Comparison of ENCODE assay signal across 1 cellular context in the genomic region with DNA sequence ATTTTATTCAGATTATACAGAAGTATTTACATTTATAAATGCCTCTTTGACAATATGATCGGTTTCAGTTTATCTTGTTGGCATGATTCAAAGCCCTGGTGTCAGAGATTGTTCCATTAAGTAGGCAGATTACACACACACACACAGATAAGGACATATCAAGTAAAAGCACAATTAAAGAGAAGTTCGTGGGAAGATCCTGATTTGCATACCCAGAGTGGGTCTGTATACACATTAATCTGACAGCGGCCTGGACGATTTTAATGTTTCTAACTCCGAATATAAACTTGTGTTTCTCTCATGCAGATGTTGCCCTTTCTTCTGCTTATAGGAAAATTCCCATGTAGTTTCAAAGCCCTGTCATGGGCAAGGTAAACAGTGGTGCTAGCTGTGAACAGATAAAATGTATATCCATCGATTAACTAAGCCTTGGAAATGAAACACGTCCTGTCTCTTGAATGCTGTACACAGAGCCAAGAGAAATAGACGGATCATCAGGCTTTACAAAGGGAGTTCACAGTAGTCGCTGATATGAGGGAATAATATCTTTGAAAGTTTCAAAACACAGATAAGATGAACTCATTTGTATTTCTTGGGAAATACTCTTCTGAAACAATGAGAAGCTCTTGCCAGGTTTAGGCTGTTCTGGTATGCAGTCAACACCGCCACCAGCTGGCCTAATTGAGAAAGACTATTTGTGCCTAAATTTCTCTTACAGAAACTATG.
TF ChIP-seq lines count a peak whose summit lies in the region.

No MANE protein-coding gene starts in this region.

TF ChIP-seq in HEK293, 187 proteins besides CTCF, POLR2A, EP300 and RAD21 (continued from another document and continues in another):
- no peak for TF ChIP-seq PRDM4 (tag by site-specific recombination; IDR thresholded peaks at IDR 0.05)
- TF ChIP-seq ZBTB21 (tag by site-specific recombination; IDR thresholded peaks at IDR 0.05), result no peak
- no peak for TF ChIP-seq ZIC2 (tag by site-specific recombination; IDR thresholded peaks at IDR 0.05)
- TF ChIP-seq, protein P1, sequence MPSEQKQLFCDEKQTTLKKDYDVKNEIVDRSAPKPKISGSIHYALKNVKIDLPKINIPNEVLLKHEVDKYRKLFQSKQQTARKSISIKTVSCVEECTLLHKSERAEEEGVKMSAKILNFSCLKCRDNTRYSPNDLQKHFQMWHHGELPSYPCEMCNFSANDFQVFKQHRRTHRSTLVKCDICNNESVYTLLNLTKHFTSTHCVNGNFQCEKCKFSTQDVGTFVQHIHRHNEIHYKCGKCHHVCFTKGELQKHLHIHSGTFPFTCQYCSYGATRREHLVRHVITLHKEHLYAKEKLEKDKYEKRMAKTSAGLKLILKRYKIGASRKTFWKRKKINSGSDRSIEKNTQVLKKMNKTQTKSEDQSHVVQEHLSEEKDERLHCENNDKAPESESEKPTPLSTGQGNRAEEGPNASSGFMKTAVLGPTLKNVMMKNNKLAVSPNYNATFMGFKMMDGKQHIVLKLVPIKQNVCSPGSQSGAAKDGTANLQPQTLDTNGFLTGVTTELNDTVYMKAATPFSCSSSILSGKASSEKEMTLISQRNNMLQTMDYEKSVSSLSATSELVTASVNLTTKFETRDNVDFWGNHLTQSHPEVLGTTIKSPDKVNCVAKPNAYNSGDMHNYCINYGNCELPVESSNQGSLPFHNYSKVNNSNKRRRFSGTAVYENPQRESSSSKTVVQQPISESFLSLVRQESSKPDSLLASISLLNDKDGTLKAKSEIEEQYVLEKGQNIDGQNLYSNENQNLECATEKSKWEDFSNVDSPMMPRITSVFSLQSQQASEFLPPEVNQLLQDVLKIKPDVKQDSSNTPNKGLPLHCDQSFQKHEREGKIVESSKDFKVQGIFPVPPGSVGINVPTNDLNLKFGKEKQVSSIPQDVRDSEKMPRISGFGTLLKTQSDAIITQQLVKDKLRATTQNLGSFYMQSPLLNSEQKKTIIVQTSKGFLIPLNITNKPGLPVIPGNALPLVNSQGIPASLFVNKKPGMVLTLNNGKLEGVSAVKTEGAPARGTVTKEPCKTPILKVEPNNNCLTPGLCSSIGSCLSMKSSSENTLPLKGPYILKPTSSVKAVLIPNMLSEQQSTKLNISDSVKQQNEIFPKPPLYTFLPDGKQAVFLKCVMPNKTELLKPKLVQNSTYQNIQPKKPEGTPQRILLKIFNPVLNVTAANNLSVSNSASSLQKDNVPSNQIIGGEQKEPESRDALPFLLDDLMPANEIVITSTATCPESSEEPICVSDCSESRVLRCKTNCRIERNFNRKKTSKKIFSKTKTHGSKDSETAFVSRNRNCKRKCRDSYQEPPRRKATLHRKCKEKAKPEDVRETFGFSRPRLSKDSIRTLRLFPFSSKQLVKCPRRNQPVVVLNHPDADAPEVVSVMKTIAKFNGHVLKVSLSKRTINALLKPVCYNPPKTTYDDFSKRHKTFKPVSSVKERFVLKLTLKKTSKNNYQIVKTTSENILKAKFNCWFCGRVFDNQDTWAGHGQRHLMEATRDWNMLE (tag by site-specific recombination; conservative IDR thresholded peaks at IDR 0.05; ENCODE audit: low read depth), result no peak
- no peak for TF ChIP-seq ZNF398 (tag by site-specific recombination; IDR thresholded peaks at IDR 0.05)
- TF ChIP-seq ZNF513 (tag by site-specific recombination; IDR thresholded peaks at IDR 0.05), result no peak
- TF ChIP-seq MYNN (tag by site-specific recombination; IDR thresholded peaks at IDR 0.05; ENCODE audit: borderline replicate concordance), result no peak
- TF ChIP-seq ZSCAN5A (tag by site-specific recombination; IDR thresholded peaks at IDR 0.05), result no peak
- no peak for TF ChIP-seq ZNF521 (tag by site-specific recombination; IDR thresholded peaks at IDR 0.05)
- no peak for TF ChIP-seq ZNF560 (tag by site-specific recombination; IDR thresholded peaks at IDR 0.05; ENCODE audit: borderline replicate concordance)
- no peak for TF ChIP-seq ZNF791 (tag by site-specific recombination; IDR thresholded peaks at IDR 0.05)
- 0 out of 2 replicates have a peak, but pooled peaks have one; percentile 30 for TF ChIP-seq ZNF561 (tag by site-specific recombination; IDR thresholded peaks at IDR 0.05; ENCODE audit: borderline replicate concordance)
- TF ChIP-seq ZNF624 (tag by site-specific recombination; IDR thresholded peaks at IDR 0.05), result no peak
- TF ChIP-seq ZSCAN16 (tag by site-specific recombination; IDR thresholded peaks at IDR 0.05), result no peak
- TF ChIP-seq ZEB2 (tag by site-specific recombination; IDR thresholded peaks at IDR 0.05), result peak; percentile 69
- TF ChIP-seq, protein P2, sequence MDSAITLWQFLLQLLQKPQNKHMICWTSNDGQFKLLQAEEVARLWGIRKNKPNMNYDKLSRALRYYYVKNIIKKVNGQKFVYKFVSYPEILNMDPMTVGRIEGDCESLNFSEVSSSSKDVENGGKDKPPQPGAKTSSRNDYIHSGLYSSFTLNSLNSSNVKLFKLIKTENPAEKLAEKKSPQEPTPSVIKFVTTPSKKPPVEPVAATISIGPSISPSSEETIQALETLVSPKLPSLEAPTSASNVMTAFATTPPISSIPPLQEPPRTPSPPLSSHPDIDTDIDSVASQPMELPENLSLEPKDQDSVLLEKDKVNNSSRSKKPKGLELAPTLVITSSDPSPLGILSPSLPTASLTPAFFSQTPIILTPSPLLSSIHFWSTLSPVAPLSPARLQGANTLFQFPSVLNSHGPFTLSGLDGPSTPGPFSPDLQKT (IDR thresholded peaks at IDR 0.05; ENCODE audit: borderline replicate concordance, low read depth, low read length), result no peak
- peak; percentile 70; the same call in 1 of the 2 replicates for TF ChIP-seq ZXDB (tag by site-specific recombination; IDR thresholded peaks at IDR 0.05)
- no peak for TF ChIP-seq BCL11A (tag by site-specific recombination; IDR thresholded peaks at IDR 0.05; ENCODE audit: low read depth)
- no peak for TF ChIP-seq ZNF16 (tag by site-specific recombination; IDR thresholded peaks at IDR 0.05; ENCODE audit: low read depth)
- TF ChIP-seq GLIS1 (tag by site-specific recombination; IDR thresholded peaks at IDR 0.05), result no peak
- TF ChIP-seq, protein P3, sequence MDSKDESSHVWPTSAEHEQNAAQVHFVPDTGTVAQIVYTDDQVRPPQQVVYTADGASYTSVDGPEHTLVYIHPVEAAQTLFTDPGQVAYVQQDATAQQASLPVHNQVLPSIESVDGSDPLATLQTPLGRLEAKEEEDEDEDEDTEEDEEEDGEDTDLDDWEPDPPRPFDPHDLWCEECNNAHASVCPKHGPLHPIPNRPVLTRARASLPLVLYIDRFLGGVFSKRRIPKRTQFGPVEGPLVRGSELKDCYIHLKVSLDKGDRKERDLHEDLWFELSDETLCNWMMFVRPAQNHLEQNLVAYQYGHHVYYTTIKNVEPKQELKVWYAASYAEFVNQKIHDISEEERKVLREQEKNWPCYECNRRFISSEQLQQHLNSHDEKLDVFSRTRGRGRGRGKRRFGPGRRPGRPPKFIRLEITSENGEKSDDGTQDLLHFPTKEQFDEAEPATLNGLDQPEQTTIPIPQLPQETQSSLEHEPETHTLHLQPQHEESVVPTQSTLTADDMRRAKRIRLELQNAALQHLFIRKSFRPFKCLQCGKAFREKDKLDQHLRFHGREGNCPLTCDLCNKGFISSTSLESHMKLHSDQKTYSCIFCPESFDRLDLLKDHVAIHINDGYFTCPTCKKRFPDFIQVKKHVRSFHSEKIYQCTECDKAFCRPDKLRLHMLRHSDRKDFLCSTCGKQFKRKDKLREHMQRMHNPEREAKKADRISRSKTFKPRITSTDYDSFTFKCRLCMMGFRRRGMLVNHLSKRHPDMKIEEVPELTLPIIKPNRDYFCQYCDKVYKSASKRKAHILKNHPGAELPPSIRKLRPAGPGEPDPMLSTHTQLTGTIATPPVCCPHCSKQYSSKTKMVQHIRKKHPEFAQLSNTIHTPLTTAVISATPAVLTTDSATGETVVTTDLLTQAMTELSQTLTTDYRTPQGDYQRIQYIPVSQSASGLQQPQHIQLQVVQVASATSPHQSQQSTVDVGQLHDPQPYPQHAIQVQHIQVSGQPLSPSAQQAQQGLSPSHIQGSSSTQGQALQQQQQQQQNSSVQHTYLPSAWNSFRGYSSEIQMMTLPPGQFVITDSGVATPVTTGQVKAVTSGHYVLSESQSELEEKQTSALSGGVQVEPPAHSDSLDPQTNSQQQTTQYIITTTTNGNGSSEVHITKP (tag by site-specific recombination; IDR thresholded peaks at IDR 0.05), result peak; percentile 26; the same call in 1 of the 2 replicates
- TF ChIP-seq, protein P4, sequence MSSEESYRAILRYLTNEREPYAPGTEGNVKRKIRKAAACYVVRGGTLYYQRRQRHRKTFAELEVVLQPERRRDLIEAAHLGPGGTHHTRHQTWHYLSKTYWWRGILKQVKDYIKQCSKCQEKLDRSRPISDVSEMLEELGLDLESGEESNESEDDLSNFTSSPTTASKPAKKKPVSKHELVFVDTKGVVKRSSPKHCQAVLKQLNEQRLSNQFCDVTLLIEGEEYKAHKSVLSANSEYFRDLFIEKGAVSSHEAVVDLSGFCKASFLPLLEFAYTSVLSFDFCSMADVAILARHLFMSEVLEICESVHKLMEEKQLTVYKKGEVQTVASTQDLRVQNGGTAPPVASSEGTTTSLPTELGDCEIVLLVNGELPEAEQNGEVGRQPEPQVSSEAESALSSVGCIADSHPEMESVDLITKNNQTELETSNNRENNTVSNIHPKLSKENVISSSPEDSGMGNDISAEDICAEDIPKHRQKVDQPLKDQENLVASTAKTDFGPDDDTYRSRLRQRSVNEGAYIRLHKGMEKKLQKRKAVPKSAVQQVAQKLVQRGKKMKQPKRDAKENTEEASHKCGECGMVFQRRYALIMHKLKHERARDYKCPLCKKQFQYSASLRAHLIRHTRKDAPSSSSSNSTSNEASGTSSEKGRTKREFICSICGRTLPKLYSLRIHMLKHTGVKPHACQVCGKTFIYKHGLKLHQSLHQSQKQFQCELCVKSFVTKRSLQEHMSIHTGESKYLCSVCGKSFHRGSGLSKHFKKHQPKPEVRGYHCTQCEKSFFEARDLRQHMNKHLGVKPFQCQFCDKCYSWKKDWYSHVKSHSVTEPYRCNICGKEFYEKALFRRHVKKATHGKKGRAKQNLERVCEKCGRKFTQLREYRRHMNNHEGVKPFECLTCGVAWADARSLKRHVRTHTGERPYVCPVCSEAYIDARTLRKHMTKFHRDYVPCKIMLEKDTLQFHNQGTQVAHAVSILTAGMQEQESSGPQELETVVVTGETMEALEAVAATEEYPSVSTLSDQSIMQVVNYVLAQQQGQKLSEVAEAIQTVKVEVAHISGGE (tag by site-specific recombination; conservative IDR thresholded peaks at IDR 0.05; ENCODE audit: low read depth), result no peak
- no peak for TF ChIP-seq REPIN1 (tag by site-specific recombination; IDR thresholded peaks at IDR 0.05; ENCODE audit: low read depth)
- TF ChIP-seq ZNF404 (tag by site-specific recombination; IDR thresholded peaks at IDR 0.05), result no peak
- 0 out of 2 replicates have a peak, but pooled peaks have one; percentile 15 for TF ChIP-seq ZFHX2 (tag by site-specific recombination; conservative IDR thresholded peaks at IDR 0.05)
- no peak for TF ChIP-seq ZNF473 (tag by site-specific recombination; IDR thresholded peaks at IDR 0.05)
- TF ChIP-seq ZNF335 (tag by site-specific recombination; conservative IDR thresholded peaks at IDR 0.05), result peak; percentile 51
- TF ChIP-seq ZNF416 (tag by site-specific recombination; IDR thresholded peaks at IDR 0.05), result no peak
